In the genomic region with DNA sequence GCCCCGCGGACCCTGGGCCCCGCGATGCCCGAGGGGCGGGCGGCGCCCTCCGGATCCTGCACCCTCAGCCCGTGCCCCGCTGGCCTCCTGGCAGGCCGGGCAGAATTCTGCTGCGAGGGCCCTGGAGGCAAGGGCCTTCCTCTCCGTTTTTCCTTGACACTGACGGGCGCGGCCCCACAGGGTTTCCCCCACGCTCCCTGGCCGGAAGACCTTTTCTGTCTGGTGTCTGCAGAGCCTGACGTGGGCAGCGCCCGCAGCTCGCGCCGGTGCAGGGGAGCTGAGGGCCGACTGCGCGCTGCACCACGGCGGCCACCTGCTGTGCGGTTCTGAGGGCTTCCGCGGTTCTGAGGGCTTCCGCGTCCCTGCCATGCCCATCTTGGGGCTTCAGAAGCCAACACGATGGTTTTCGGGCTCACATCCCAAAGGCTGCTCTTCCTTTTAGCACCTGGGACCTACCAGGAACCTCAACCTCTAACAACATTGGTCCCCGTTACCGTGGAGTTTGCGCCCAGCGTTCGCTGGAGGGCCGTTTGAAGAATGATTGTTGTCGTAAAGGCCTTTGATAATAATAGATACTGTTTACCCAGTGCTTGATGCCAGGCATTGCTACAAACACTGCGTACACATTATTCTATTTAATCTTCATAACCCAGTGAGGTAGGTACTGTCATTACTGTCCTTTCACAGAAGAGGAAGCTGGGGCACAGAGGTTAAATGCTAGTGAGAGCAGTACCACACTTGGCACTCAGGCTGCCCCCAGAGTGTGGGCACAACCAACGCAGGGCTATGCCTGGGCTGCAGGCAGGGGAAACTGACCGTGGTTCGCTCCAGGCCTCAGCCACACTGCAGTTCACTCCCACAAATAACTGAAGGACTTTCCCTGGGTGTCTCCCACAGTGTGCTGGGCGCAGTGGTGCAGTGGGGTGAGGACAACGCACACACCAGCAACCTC, we compare ENCODE assay signal across 8 cellular contexts. TPM values are rescaled to one million over a fixed set of nuclear protein-coding genes. Genes with fewer than 3 reads are reported as not detected.
DNase-seq lines count a peak whose midpoint lies in the region; ATAC-seq and TF ChIP-seq lines count a peak whose summit lies in the region.

No MANE protein-coding gene starts in this region.

- H3K4me1 Mint-ChIP-seq in activated naive CD4-positive, alpha-beta T cell treated with anti-CD3 and anti-CD28 coated beads, Interleukin-2, amount 10 ng/mL, durations not matched to agents 7 days and 5 days: peaks cover 37% of the 10 kb centered on the region

- no peaks in the 10 kb centered on the region for H3K36me3 Mint-ChIP-seq in activated naive CD4-positive, alpha-beta T cell treated with anti-CD3 and anti-CD28 coated beads, Interleukin-2, amount 10 ng/mL, durations not matched to agents 7 days and 5 days

- TF ChIP-seq CTCF in PC-3 (conservative IDR thresholded peaks at IDR 0.05; ENCODE audit: low read depth, low read length): no peak
- TF ChIP-seq CTCF in hepatocyte (IDR thresholded peaks at IDR 0.05; ENCODE audit: poor library complexity): no peak
- no peak for TF ChIP-seq CTCF in smooth muscle cell (IDR thresholded peaks at IDR 0.05; ENCODE audit: borderline replicate concordance, insufficient read depth, poor library complexity, severe bottlenecking)

- no peaks in the 10 kb centered on the region for H3K27me3 ChIP-seq in PC-3 (ENCODE audit: low read length)
- H3K27me3 ChIP-seq in hepatocyte: peaks cover 12% of the 10 kb centered on the region
- H3K27me3 ChIP-seq in smooth muscle cell (ENCODE audit: low read depth): peaks cover 67% of the 10 kb centered on the region

- H2AFZ ChIP-seq in PC-3 (ENCODE audit: low read length) (peak overlapping the region; percentile 81), hepatocyte (peak overlapping the region; percentile 97), smooth muscle cell (ENCODE audit: low read depth) (peak overlapping the region; percentile 94)

- no peaks in the 10 kb centered on the region for H3K9me3 Mint-ChIP-seq in activated naive CD4-positive, alpha-beta T cell treated with anti-CD3 and anti-CD28 coated beads, Interleukin-2, amount 10 ng/mL, durations not matched to agents 7 days and 5 days

- H3K9ac ChIP-seq in PC-3 (ENCODE audit: low read length) (peak overlapping the region; percentile 25; the same call in 1 of the 2 replicates), smooth muscle cell (ENCODE audit: low read depth) (peak overlapping the region; percentile 51)

- H3K36me3 ChIP-seq in PC-3 (ENCODE audit: low read depth, low read length) (no peaks in the 10 kb centered on the region), hepatocyte (replicated peaks; ENCODE audit: insufficient read depth, low read depth) (no peaks in the 10 kb centered on the region), smooth muscle cell (ENCODE audit: low read depth) (no peaks in the 10 kb centered on the region)

- no peaks in the 10 kb centered on the region for H4K20me1 ChIP-seq in PC-3 (ENCODE audit: low read length)
- peaks cover 14% of the 10 kb centered on the region for H4K20me1 ChIP-seq in hepatocyte (ENCODE audit: insufficient read depth, poor library complexity, severe bottlenecking)
- peaks cover 35% of the 10 kb centered on the region for H4K20me1 ChIP-seq in smooth muscle cell (ENCODE audit: low read depth)

- H3K4me3 ChIP-seq in PC-3 (ENCODE audit: low read length) (peak overlapping the region; percentile 77), hepatocyte (peak overlapping the region; percentile 82), smooth muscle cell (peak overlapping the region; percentile 64)

- BruUV-seq in PC-3 (replicated peaks; lab: Mats Ljungman, UMichigan): TSS peak; percentile 22

- H3K9me3 ChIP-seq in PC-3 (ENCODE audit: low read length): no peaks in the 10 kb centered on the region
- no peaks in the 10 kb centered on the region for H3K9me3 ChIP-seq in hepatocyte (ENCODE audit: low read depth)
- no peaks in the 10 kb centered on the region for H3K9me3 ChIP-seq in smooth muscle cell (replicated peaks; ENCODE audit: low read depth)

- CTCF ChIA-PET in PC-3 (lab: Charles Lee): no interaction called here
- CTCF ChIA-PET in activated naive CD4-positive, alpha-beta T cell treated with anti-CD3 and anti-CD28 coated beads, Interleukin-2, amount 10 ng/mL, durations not matched to agents 7 days and 5 days (lab: Charles Lee): interaction anchor here (0.8 kb wide), 1 partner anchor 18 kb away, joined by 4 read pairs; no protein-coding TSS in a partner anchor

- H3F3A ChIP-seq in PC-3 (ENCODE audit: low read length, unreplicated experiment) (no peaks in the 10 kb centered on the region), smooth muscle cell (ENCODE audit: low read depth) (no peaks in the 10 kb centered on the region)

- POLR2A ChIA-PET in PC-3 (lab: Charles Lee; ENCODE audit: unreplicated experiment): no interaction called here

- H3K9me2 ChIP-seq in PC-3 (replicated peaks; ENCODE audit: low read length) (no peaks in the 10 kb centered on the region), hepatocyte (replicated peaks; ENCODE audit: insufficient read depth) (no peaks in the 10 kb centered on the region)

- H3K27ac ChIP-seq in PC-3 (ENCODE audit: low read length): no peak overlapping the region
- H3K27ac ChIP-seq in hepatocyte: peak overlapping the region; percentile 38
- H3K27ac ChIP-seq in smooth muscle cell (ENCODE audit: low read depth): no peak overlapping the region

- peak overlapping the region; percentile 87 for H3K4me3 Mint-ChIP-seq in activated naive CD4-positive, alpha-beta T cell treated with anti-CD3 and anti-CD28 coated beads, Interleukin-2, amount 10 ng/mL, durations not matched to agents 7 days and 5 days

- H3K4me1 ChIP-seq in PC-3 (ENCODE audit: insufficient read depth, low read length) (peaks cover 18% of the 10 kb centered on the region), hepatocyte (ENCODE audit: insufficient read depth) (peaks cover 7% of the 10 kb centered on the region), smooth muscle cell (ENCODE audit: low read depth) (peaks cover 4% of the 10 kb centered on the region)

- H3K4me2 ChIP-seq in PC-3 (ENCODE audit: low read length): peak overlapping the region; percentile 92
- H3K4me2 ChIP-seq in hepatocyte: peak overlapping the region; percentile 100
- H3K4me2 ChIP-seq in smooth muscle cell: peak overlapping the region; percentile 97

- H3K27ac Mint-ChIP-seq in activated naive CD4-positive, alpha-beta T cell treated with anti-CD3 and anti-CD28 coated beads, Interleukin-2, amount 10 ng/mL, durations not matched to agents 7 days and 5 days: peak overlapping the region; percentile 75

- H3K79me2 ChIP-seq in PC-3 (ENCODE audit: low read length) (peaks cover 37% of the 10 kb centered on the region), hepatocyte (peaks cover 36% of the 10 kb centered on the region), smooth muscle cell (ENCODE audit: low read depth) (no peaks in the 10 kb centered on the region)

- intact Hi-C loops in PC-3 (cut with micrococcal nuclease): loop anchor here (5.0 kb wide), 1 partner anchor 354 kb away; the partner anchor contains the start of gene IRF2

- WGBS in hepatocyte (ENCODE audit: low lambda C conversion rate, missing lambda C conversion rate): 20% methylated on average over 47 of the region's 50 CpGs
- 19% methylated on average over 48 of the region's 50 CpGs for WGBS in smooth muscle cell (ENCODE audit: low lambda C conversion rate)

- peak; percentile 61 for DNase-seq in NK-92 treated with Interleukin-12 subunit alpha and Interleukin-12 subunit beta, amount 100 ng/mL, for 24 hours (lab: John Stamatoyannopoulos, UW)
- DNase-seq in NK-92 (lab: John Stamatoyannopoulos, UW; ENCODE audit: unreplicated experiment): no peak
- peak; percentile 17 for DNase-seq in PC-3
- DNase-seq in activated naive CD4-positive, alpha-beta T cell treated with anti-CD3 and anti-CD28 coated beads, Interleukin-2, amount 10 ng/mL, durations not matched to agents 7 days and 5 days: peak; percentile 69
- DNase-seq in hepatocyte (ENCODE audit: low spot score): no peak
- DNase-seq in smooth muscle cell (lab: John Stamatoyannopoulos, UW; ENCODE audit: unreplicated experiment): no peak
- no peak for DNase-seq in D341Med (ENCODE audit: low spot score)

- peak; percentile 44 for ATAC-seq in HG02870 (IDR thresholded peaks at IDR 0.05; ENCODE audit: unreplicated experiment)
- ATAC-seq in PC-3: peak; percentile 37

- H3K27me3 Mint-ChIP-seq in activated naive CD4-positive, alpha-beta T cell treated with anti-CD3 and anti-CD28 coated beads, Interleukin-2, amount 10 ng/mL, durations not matched to agents 7 days and 5 days: peaks cover 34% of the 10 kb centered on the region

RNA-seq across cellular contexts. Expression of gene ACSL1, which starts 0.8 kb away (rescaled TPM):
- 20.0 and 22.9 TPM in 2 replicates for total RNA-seq in PC-3 (2014; rRNA removed)
- total RNA-seq in hepatocyte: 168 and 264 TPM in 2 replicates
- 114 and 121 TPM in 2 replicates for polyA plus RNA-seq in hepatocyte
- total RNA-seq in smooth muscle cell: 22.4 and 24.5 TPM in 2 replicates
- polyA plus RNA-seq in smooth muscle cell: 12.0 and 13.8 TPM in 2 replicates

Comparison
In these comparisons a context has a peak if more than half of its experiments do, and no peak if none do; other contexts are left out.
1. DNase-seq: peak in NK-92 treated with Interleukin-12 subunit alpha and Interleukin-12 subunit beta, amount 100 ng/mL, for 24 hours (single experiment), PC-3 (single experiment) and activated naive CD4-positive, alpha-beta T cell treated with anti-CD3 and anti-CD28 coated beads, Interleukin-2, amount 10 ng/mL, durations not matched to agents 7 days and 5 days (single experiment); none in NK-92 (single experiment), hepatocyte (single experiment), smooth muscle cell (single experiment) and D341Med (single experiment).
2. Peak in every context shown above with its lines, with median percentiles within 50 percentile points of each other: H2AFZ ChIP-seq, H3K4me2 ChIP-seq and H3K4me3 ChIP-seq.